In the genomic region with DNA sequence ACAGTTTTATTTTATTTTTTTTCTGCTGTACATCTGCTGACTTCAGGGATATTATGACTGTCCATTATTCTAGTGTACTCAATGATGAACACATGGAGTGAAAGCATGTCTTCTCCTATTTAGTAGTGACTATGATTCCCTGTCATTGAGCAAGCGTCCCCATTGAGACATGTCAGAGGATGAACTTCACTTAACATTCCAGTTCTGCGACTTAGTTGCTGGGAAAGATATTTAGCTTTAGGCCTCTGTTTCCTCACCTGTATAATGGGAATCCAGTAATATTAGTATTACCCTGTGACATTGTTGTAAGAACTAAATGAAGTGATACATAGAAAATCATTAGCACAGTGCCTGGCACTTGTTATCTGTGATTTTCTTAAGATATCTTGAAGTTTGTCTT, we compare ENCODE assay signal across 1 cellular context.
TF ChIP-seq lines count a peak whose summit lies in the region.

No MANE protein-coding gene starts in this region.

TF ChIP-seq in HEK293, 187 proteins besides CTCF, POLR2A, EP300 and RAD21:
- no peak for TF ChIP-seq PATZ1 (tag by site-specific recombination; IDR thresholded peaks at IDR 0.05)
- 0 out of 2 replicates have a peak, but pooled peaks have one; percentile 9 for TF ChIP-seq ZNF362 (tag by site-specific recombination; IDR thresholded peaks at IDR 0.05)
